ENCODE assay signal across 8 cellular contexts in genomic region chr12:49187184-49187583, GRCh38. TPM values are rescaled to one million over a fixed set of nuclear protein-coding genes. Genes with fewer than 3 reads are reported as not detected.
DNase-seq lines count a peak whose midpoint lies in the region; ATAC-seq, FAIRE-seq and TF ChIP-seq lines count a peak whose summit lies in the region.

No MANE protein-coding gene starts in this region.

- H3K27me3 ChIP-seq in cardiac muscle cell: no peaks in the 10 kb centered on the region

- H3K27ac ChIP-seq in cardiac muscle cell: no peak overlapping the region

- peak overlapping the region; percentile 48 for H3K4me3 Mint-ChIP-seq in activated naive CD8-positive, alpha-beta T cell

- no peaks in the 10 kb centered on the region for H3K9me3 ChIP-seq in cardiac muscle cell (ENCODE audit: low read depth)

- peak overlapping the region; percentile 87 for H3K4me3 ChIP-seq in cardiac muscle cell

- DNase-seq in C1 segment of cervical spinal cord (lab: John Stamatoyannopoulos, UW) (peak in 12 of 14 donors; percentile 44 to 93 (median 78)), NCI-H1105 treated with DMSO at 0.1 percent for 48 hours (lab: John Stamatoyannopoulos, UW) (peak; percentile 42), cardiac muscle cell (ENCODE audit: low read depth in 1 of 2, low spot score in 1 of 2) (peak in 1 of 2 donors; percentile 54), pons (ENCODE audit: low spot score) (peak; percentile 100), RCC 7860 (ENCODE audit: low spot score) (no peak), 8988T (no peak)

- peak overlapping the region; percentile 22 for H3K27ac Mint-ChIP-seq in activated naive CD8-positive, alpha-beta T cell

- ATAC-seq in HG03175 (IDR thresholded peaks at IDR 0.05; ENCODE audit: unreplicated experiment): no peak

- H3K4me1 ChIP-seq in cardiac muscle cell (ENCODE audit: low read depth): no peaks in the 10 kb centered on the region

- no peak for TF ChIP-seq CTCF in cardiac muscle cell (IDR thresholded peaks at IDR 0.05; ENCODE audit: low read depth, low read length)

- peaks cover 2% of the 10 kb centered on the region for H3K36me3 Mint-ChIP-seq in activated naive CD8-positive, alpha-beta T cell

- FAIRE-seq in RCC 7860 (lab: Jason Lieb, UNC): no peak

- no peaks in the 10 kb centered on the region for H3K9me3 Mint-ChIP-seq in activated naive CD8-positive, alpha-beta T cell (ENCODE audit: low read depth)

- H3K4me1 Mint-ChIP-seq in activated naive CD8-positive, alpha-beta T cell (ENCODE audit: low read depth): peaks cover 27% of the 10 kb centered on the region

- no peaks in the 10 kb centered on the region for H3K27me3 Mint-ChIP-seq in activated naive CD8-positive, alpha-beta T cell

- H3K36me3 ChIP-seq in cardiac muscle cell: peaks cover 10% of the 10 kb centered on the region

RNA-seq across cellular contexts. Expression of gene TUBA1A, which starts 1.7 kb away (rescaled TPM):
- 509 and 1,042 TPM in 2 replicates for total RNA-seq in cardiac muscle cell
- 521 and 1,070 TPM in 2 replicates for polyA plus RNA-seq in cardiac muscle cell

RNA-seq across cellular contexts. Expression of gene TUBA1B, which starts 56.0 kb away (rescaled TPM):
- total RNA-seq in cardiac muscle cell: 1,511 and 2,134 TPM in 2 replicates
- 1,582 and 2,216 TPM in 2 replicates for polyA plus RNA-seq in cardiac muscle cell

Comparison
In these comparisons a context has a peak if more than half of its experiments do, and no peak if none do; other contexts are left out.
1. DNase-seq: peak in C1 segment of cervical spinal cord (12 of 14), NCI-H1105 treated with DMSO at 0.1 percent for 48 hours (single experiment) and pons (single experiment); none in RCC 7860 (single experiment) and 8988T (single experiment).